ENCODE assay signal across 8 cellular contexts in the genomic region with DNA sequence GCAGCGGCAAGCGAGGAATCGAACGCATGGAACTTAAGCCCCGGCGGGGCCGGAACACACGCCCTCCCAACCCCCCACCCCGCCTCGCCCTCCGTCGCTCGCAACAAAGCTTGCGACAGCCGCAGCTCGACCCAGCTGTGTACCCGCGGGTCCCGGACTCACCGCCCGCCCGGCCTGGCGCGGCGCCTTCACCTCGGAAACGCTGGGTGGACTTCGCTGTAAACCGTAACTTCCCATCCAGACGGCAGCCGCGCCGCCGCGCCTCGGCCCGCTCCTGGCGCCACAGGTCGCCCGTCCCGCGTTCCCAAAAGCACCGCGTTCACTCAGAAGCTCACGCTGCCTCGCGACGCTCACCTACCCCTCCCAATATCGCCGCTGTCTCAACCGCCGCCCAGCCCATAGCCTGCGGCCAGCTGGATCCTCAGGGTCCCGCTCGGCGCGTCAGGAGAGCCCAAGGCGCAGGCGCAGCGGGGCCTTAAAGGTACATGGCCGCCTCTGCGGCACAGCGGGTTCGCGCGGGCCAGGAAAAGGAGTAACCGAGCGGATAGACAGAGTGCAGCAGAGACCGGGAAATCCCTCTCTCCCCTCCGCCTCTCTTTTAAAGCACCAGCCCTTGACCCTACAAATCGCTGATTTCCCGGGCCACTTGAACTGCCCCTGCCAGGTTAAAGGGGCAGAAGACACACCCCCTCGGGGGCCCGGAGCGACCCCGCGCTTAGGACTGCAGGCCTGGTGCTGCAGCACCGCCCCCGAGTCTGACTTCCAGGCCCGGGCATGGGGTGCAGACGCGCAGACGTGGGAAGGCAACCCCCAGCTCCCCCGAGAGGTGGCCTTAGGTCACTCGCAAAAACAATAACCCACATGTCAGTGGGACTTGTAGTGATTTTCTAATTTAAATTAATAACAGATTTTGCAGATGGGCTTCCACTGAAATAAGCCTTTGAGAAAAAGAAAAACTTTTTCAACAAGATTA. TPM values are rescaled to one million over a fixed set of nuclear protein-coding genes. Genes with fewer than 3 reads are reported as not detected.
DNase-seq lines count a peak whose midpoint lies in the region; ATAC-seq and TF ChIP-seq lines count a peak whose summit lies in the region.
"Not testable (repeated sequence)": the region's sequence is repeated elsewhere in the genome, so short reads cannot be mapped to it uniquely, and the experiment has no call there.

A gene with protein sequence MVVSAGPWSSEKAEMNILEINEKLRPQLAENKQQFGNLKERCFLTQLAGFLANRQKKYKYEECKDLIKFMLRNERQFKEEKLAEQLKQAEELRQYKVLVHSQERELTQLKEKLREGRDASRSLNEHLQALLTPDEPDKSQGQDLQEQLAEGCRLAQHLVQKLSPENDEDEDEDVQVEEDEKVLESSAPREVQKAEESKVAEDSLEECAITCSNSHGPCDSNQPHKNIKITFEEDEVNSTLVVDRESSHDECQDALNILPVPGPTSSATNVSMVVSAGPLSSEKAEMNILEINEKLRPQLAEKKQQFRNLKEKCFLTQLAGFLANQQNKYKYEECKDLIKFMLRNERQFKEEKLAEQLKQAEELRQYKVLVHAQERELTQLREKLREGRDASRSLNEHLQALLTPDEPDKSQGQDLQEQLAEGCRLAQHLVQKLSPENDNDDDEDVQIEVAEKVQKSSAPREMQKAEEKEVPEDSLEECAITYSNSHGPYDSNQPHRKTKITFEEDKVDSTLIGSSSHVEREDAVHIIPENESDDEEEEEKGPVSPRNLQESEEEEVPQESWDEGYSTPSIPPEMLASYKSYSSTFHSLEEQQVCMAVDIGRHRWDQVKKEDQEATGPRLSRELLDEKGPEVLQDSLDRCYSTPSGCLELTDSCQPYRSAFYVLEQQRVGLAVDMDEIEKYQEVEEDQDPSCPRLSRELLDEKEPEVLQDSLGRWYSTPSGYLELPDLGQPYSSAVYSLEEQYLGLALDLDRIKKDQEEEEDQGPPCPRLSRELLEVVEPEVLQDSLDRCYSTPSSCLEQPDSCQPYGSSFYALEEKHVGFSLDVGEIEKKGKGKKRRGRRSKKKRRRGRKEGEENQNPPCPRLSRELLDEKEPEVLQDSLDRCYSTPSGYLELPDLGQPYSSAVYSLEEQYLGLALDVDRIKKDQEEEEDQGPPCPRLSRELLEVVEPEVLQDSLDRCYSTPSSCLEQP (N-terminal part only) (minus strand): TSS at position 443 of the 973 bp plus-strand sequence. CDS start 21,412 bp downstream, outside the sequence.

- H3K4me3 Mint-ChIP-seq in CD8-positive, alpha-beta T cell, result peak within 1 kb of the TSS; percentile 99
- peak within 1 kb of the TSS; percentile 99 for H3K4me3 Mint-ChIP-seq in activated T-cell treated with anti-CD3 and anti-CD28 coated beads, Interleukin-2, amount 50 U/mL, for 4 hours

- not testable (repeated sequence) for H3K36me3 ChIP-seq in CD8-positive, alpha-beta T cell (ENCODE audit: insufficient read depth, low read length); esophagus (ENCODE audit: control insufficient read depth in 2 of 2, insufficient read depth in 2 of 2, low read length in 1 of 2)

- not testable (repeated sequence) for H3K27ac ChIP-seq in CD8-positive, alpha-beta T cell (ENCODE audit: low read depth, low read length)
- H3K27ac ChIP-seq in esophagus (ENCODE audit: low read depth in 2 of 2, low read length in 1 of 2), result peak within 1 kb of the TSS in 1 of 2 donors; percentile 55

- not testable (repeated sequence) for H3K9me3 ChIP-seq in CD8-positive, alpha-beta T cell (ENCODE audit: low read length); esophagus (ENCODE audit: control insufficient read depth in 2 of 2, insufficient read depth in 1 of 2, low read depth in 1 of 2, low read length in 1 of 2)

- POLR2A ChIA-PET in CD8-positive, alpha-beta T cell (lab: Charles Lee), result not testable (repeated sequence)

- WGBS in esophagus, 2 donors, result 0% methylated on average over 25 to 41 of the region's 85 CpGs

- peak within 1 kb of the TSS; percentile 97 for H3K27ac Mint-ChIP-seq in CD8-positive, alpha-beta T cell

- intact Hi-C loops in CD8-positive, alpha-beta T cell (cut with DNase I, micrococcal nuclease), result not testable (repeated sequence)

- H3K4me1 Mint-ChIP-seq in CD8-positive, alpha-beta T cell (ENCODE audit: low read depth); activated T-cell treated with anti-CD3 and anti-CD28 coated beads, Interleukin-2, amount 50 U/mL, for 4 hours (ENCODE audit: low read depth): not testable (repeated sequence)

- not testable (repeated sequence) for H3K4me3 ChIP-seq in CD8-positive, alpha-beta T cell (ENCODE audit: low read depth, low read length)
- H3K4me3 ChIP-seq in esophagus (ENCODE audit: low read depth in 1 of 2, low read length in 2 of 2), result peak within 1 kb of the TSS; percentile 50 to 57

- H3K4me1 ChIP-seq in CD8-positive, alpha-beta T cell (ENCODE audit: insufficient read depth, low read length); esophagus (ENCODE audit: control insufficient read depth in 2 of 2, insufficient read depth in 2 of 2, low read length in 1 of 2): not testable (repeated sequence)

- not testable (repeated sequence) for H3K27me3 Mint-ChIP-seq in CD8-positive, alpha-beta T cell (ENCODE audit: low read depth); activated T-cell treated with anti-CD3 and anti-CD28 coated beads, Interleukin-2, amount 50 U/mL, for 4 hours (ENCODE audit: low read depth)

- peak; percentile 94 for ATAC-seq in CD8-positive, alpha-beta T cell
- peak; percentile 83 for ATAC-seq in GM21447 (IDR thresholded peaks at IDR 0.05; ENCODE audit: unreplicated experiment)
- peak; percentile 84 for ATAC-seq in HG03520 (IDR thresholded peaks at IDR 0.05; ENCODE audit: unreplicated experiment)
- ATAC-seq in activated T-cell treated with anti-CD3 and anti-CD28 coated beads, Interleukin-2, amount 50 U/mL, for 4 hours, result peak; percentile 96 to 97

- H3K9me3 Mint-ChIP-seq in CD8-positive, alpha-beta T cell; activated T-cell treated with anti-CD3 and anti-CD28 coated beads, Interleukin-2, amount 50 U/mL, for 4 hours: not testable (repeated sequence)

- not testable (repeated sequence) for TF ChIP-seq CTCF in CD8-positive, alpha-beta T cell (IDR thresholded peaks at IDR 0.05)

- peak; percentile 2 to 69 (median 37) for DNase-seq in CD8-positive, alpha-beta T cell
- DNase-seq in RKO (ENCODE audit: low spot score), result peak; percentile 48
- peak; percentile 20 for DNase-seq in activated T-cell treated with anti-CD3 and anti-CD28 coated beads, Interleukin-2, amount 50 U/mL, for 4 hours
- peak; percentile 59 for DNase-seq in mucosa of gallbladder (ENCODE audit: low spot score)
- peak; percentile 24 for DNase-seq in stimulated activated CD8-positive, alpha-beta memory T cell treated with anti-CD3 and anti-CD28 coated beads, Interleukin-12 subunit alpha, Interleukin-12 subunit beta, amount 100 ng/mL, for 4 hours (ENCODE audit: low read depth)

- not testable (repeated sequence) for H3K27me3 ChIP-seq in CD8-positive, alpha-beta T cell (ENCODE audit: insufficient read depth, low read length); esophagus (ENCODE audit: control insufficient read depth in 1 of 2, insufficient read depth in 2 of 2, low read length in 2 of 2)

- H3K36me3 Mint-ChIP-seq in CD8-positive, alpha-beta T cell; activated T-cell treated with anti-CD3 and anti-CD28 coated beads, Interleukin-2, amount 50 U/mL, for 4 hours (ENCODE audit: insufficient read depth): not testable (repeated sequence)

- CTCF ChIA-PET in CD8-positive, alpha-beta T cell (lab: Charles Lee), result not testable (repeated sequence)

RNA-seq across cellular contexts. Expression of the gene that starts here (rescaled TPM):
- 10 to 100 TPM; 19.9 to 20.5 TPM for total RNA-seq in CD8-positive, alpha-beta T cell
- total RNA-seq in activated T-cell treated with anti-CD3 and anti-CD28 coated beads, Interleukin-2, amount 50 U/mL, for 4 hours, result 10 to 100 TPM; 11.1 to 15.9 (median 13.2) TPM
- 1 to 10 TPM; 4.9 to 7.4 TPM for polyA plus RNA-seq in esophagus
- total RNA-seq in mucosa of gallbladder, result 18.8 TPM
